ENCODE assay signal across 16 cellular contexts in the genomic region with DNA sequence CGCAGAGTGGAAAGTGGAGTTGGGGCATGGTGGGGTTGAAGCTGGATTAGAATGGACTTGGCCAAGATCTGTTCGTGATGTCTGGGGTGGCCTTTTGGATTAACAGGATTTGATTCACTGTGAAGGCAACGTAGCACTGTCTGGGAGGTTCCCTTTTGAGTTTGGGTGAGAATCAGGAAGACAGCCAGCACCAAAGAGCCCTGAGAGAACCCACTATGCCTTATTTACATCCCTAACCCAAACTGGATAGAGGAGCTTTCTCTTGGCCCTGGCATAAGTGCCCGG.
A peak's percentile ranks its signal among the peaks of the same experiment; 100 is the strongest.
DNase-seq lines count a peak whose midpoint lies in the region; ATAC-seq and TF ChIP-seq lines count a peak whose summit lies in the region.
"Had no signal": no experiment of that assay in that cellular context is flagged by ENCODE, and none has a peak within 500 bp of the region (broad histone marks: within the 10 kb centered on the region; RNA-seq: fewer than 3 reads in every experiment).

No MANE protein-coding gene starts in this region.

- no peak overlapping the region for H3K9ac ChIP-seq in neural progenitor cell

- H3K9me3 Mint-ChIP-seq in neural progenitor cell, result peaks cover 25% of the 10 kb centered on the region
- no peaks in the 10 kb centered on the region for H3K9me3 Mint-ChIP-seq in stimulated activated effector memory CD8-positive, alpha-beta T cell treated with anti-CD3 and anti-CD28 coated beads, Interleukin-12 subunit alpha, Interleukin-12 subunit beta, amount 100 ng/mL, for 72 hours
- H3K9me3 Mint-ChIP-seq: HFFc6, natural killer cell had no signal

- intact Hi-C loops in esophagus muscularis mucosa (cut with DNase I), result loop anchor here (10.0 kb wide), 1 partner anchor 588 kb away; no protein-coding TSS in a partner anchor

- TF ChIP-seq CTCF in RWPE2 (IDR thresholded peaks at IDR 0.05; ENCODE audit: poor library complexity, severe bottlenecking) (no peak), esophagus muscularis mucosa (IDR thresholded peaks at IDR 0.05) (no peak), neural progenitor cell (IDR thresholded peaks at IDR 0.05) (no peak)

- no peaks in the 10 kb centered on the region for H4K20me1 ChIP-seq in neural progenitor cell (ENCODE audit: low read depth)

- WGBS in esophagus muscularis mucosa, result 85% methylated on average over 4 of the region's 4 CpGs

- H3K4me2 ChIP-seq in neural progenitor cell, result peak overlapping the region; percentile 39

- peaks cover 14% of the 10 kb centered on the region for H3K36me3 Mint-ChIP-seq in neural progenitor cell
- H3K36me3 Mint-ChIP-seq in stimulated activated effector memory CD8-positive, alpha-beta T cell treated with anti-CD3 and anti-CD28 coated beads, Interleukin-12 subunit alpha, Interleukin-12 subunit beta, amount 100 ng/mL, for 72 hours, result no peaks in the 10 kb centered on the region
- H3K36me3 Mint-ChIP-seq: natural killer cell had no signal

- H3K4me3 Mint-ChIP-seq in neural progenitor cell, result peak overlapping the region; percentile 0
- no peak overlapping the region for H3K4me3 Mint-ChIP-seq in stimulated activated effector memory CD8-positive, alpha-beta T cell treated with anti-CD3 and anti-CD28 coated beads, Interleukin-12 subunit alpha, Interleukin-12 subunit beta, amount 100 ng/mL, for 72 hours
- H3K4me3 Mint-ChIP-seq: activated CD4-positive, alpha-beta memory T cell treated with anti-CD3 and anti-CD28 coated beads, Interleukin-2, amount 10 ng/mL, durations not matched to agents 7 days and 5 days; HFFc6; natural killer cell; T-helper 2 cell treated with Interferon-gamma antibody and Interleukin-4, amounts not matched to agents 5 μg/mL and 100 μg/mL, for 36 hours had no signal

- peaks cover 71% of the 10 kb centered on the region for H3K4me1 Mint-ChIP-seq in neural progenitor cell
- H3K4me1 Mint-ChIP-seq in stimulated activated effector memory CD8-positive, alpha-beta T cell treated with anti-CD3 and anti-CD28 coated beads, Interleukin-12 subunit alpha, Interleukin-12 subunit beta, amount 100 ng/mL, for 72 hours, result no peaks in the 10 kb centered on the region
- H3K4me1 Mint-ChIP-seq: activated CD4-positive, alpha-beta memory T cell treated with anti-CD3 and anti-CD28 coated beads, Interleukin-2, amount 10 ng/mL, durations not matched to agents 7 days and 5 days had no signal

- peaks cover 44% of the 10 kb centered on the region for H3K4me1 ChIP-seq in RWPE2 (ENCODE audit: insufficient read depth, poor library complexity, severe bottlenecking)
- peaks cover 50 to 86% (median 80%) of the 10 kb centered on the region in 4 donors for H3K4me1 ChIP-seq in esophagus muscularis mucosa
- peaks cover 69% of the 10 kb centered on the region for H3K4me1 ChIP-seq in neural progenitor cell

- H3K36me3 ChIP-seq in RWPE2 (ENCODE audit: low read depth), result no peaks in the 10 kb centered on the region
- no peaks in the 10 kb centered on the region for H3K36me3 ChIP-seq in esophagus muscularis mucosa
- no peaks in the 10 kb centered on the region for H3K36me3 ChIP-seq in neural progenitor cell

- peaks cover 53% of the 10 kb centered on the region for H3F3A ChIP-seq in neural progenitor cell (ENCODE audit: low read depth)

- DNase-seq in RWPE2 (ENCODE audit: low spot score) (no peak), esophagus muscularis mucosa (ENCODE audit: extremely low spot score) (no peak), neural progenitor cell (ENCODE audit: low spot score) (no peak), DMS53 (lab: John Stamatoyannopoulos, UW) (no peak)
- DNase-seq in activated CD4-positive, alpha-beta T cell treated with anti-CD3 and anti-CD28 coated beads for 1 hour, result no peak
- DNase-seq in stimulated activated effector memory CD8-positive, alpha-beta T cell treated with anti-CD3 and anti-CD28 coated beads, Interleukin-12 subunit alpha, Interleukin-12 subunit beta, amount 100 ng/mL, for 72 hours (ENCODE audit: low spot score in 2 of 2), result no peak
- DNase-seq: activated CD4-positive, alpha-beta memory T cell treated with anti-CD3 and anti-CD28 coated beads, Interleukin-2, amount 10 ng/mL, durations not matched to agents 7 days and 5 days; activated effector memory CD4-positive, alpha-beta T cell treated with anti-CD3 and anti-CD28 coated beads, Interleukin-2, amount 50 U/mL, for 16 hours; GF-D8; HFFc6; natural killer cell; NCI-H1048; NCI-H345 had no signal

- TF ChIP-seq POLR2A in esophagus muscularis mucosa (IDR thresholded peaks at IDR 0.05; ENCODE audit: low read depth), result no peak

- no peaks in the 10 kb centered on the region for H3K9me3 ChIP-seq in RWPE2 (ENCODE audit: severe bottlenecking)
- H3K9me3 ChIP-seq in esophagus muscularis mucosa, result no peaks in the 10 kb centered on the region
- no peaks in the 10 kb centered on the region for H3K9me3 ChIP-seq in neural progenitor cell (ENCODE audit: low read depth)

- no peaks in the 10 kb centered on the region for H3K27me3 Mint-ChIP-seq in neural progenitor cell (ENCODE audit: insufficient read depth, low read depth)

- H2AFZ ChIP-seq in neural progenitor cell (replicated peaks), result no peak overlapping the region

- H3K79me2 ChIP-seq in neural progenitor cell (ENCODE audit: low read depth), result no peaks in the 10 kb centered on the region

- TF ChIP-seq EP300 in esophagus muscularis mucosa (IDR thresholded peaks at IDR 0.05), result no peak

- H3K27me3 ChIP-seq in RWPE2 (ENCODE audit: insufficient read depth, poor library complexity, severe bottlenecking), result no peaks in the 10 kb centered on the region
- no peaks in the 10 kb centered on the region for H3K27me3 ChIP-seq in esophagus muscularis mucosa
- no peaks in the 10 kb centered on the region for H3K27me3 ChIP-seq in neural progenitor cell

- peak overlapping the region; percentile 95 for H3K27ac ChIP-seq in RWPE2 (ENCODE audit: poor library complexity, severe bottlenecking)
- peak overlapping the region; percentile 75 to 80 (median 79) for H3K27ac ChIP-seq in esophagus muscularis mucosa (replicated peaks in 1 of 4)
- H3K27ac ChIP-seq in neural progenitor cell, result peak overlapping the region; percentile 93
- H3K27ac ChIP-seq in temporal lobe (ENCODE audit: low read depth, low read length), result peak overlapping the region; percentile 58

- ATAC-seq in RWPE2 (ENCODE audit: low read depth) (no peak), SK-N-SH treated with all-trans-retinoic acid at 6 μM for 48 hours (no peak)
- no peak for ATAC-seq in stimulated activated effector memory CD8-positive, alpha-beta T cell treated with anti-CD3 and anti-CD28 coated beads, Interleukin-12 subunit alpha, Interleukin-12 subunit beta, amount 100 ng/mL, for 72 hours
- ATAC-seq: natural killer cell had no signal

- peak overlapping the region; percentile 95 for H3K27ac Mint-ChIP-seq in neural progenitor cell
- no peak overlapping the region for H3K27ac Mint-ChIP-seq in stimulated activated effector memory CD8-positive, alpha-beta T cell treated with anti-CD3 and anti-CD28 coated beads, Interleukin-12 subunit alpha, Interleukin-12 subunit beta, amount 100 ng/mL, for 72 hours
- H3K27ac Mint-ChIP-seq: activated CD4-positive, alpha-beta memory T cell treated with anti-CD3 and anti-CD28 coated beads, Interleukin-2, amount 10 ng/mL, durations not matched to agents 7 days and 5 days; HFFc6; natural killer cell; T-helper 2 cell treated with Interferon-gamma antibody and Interleukin-4, amounts not matched to agents 5 μg/mL and 100 μg/mL, for 36 hours had no signal

- H3K4me3 ChIP-seq in RWPE2 (ENCODE audit: severe bottlenecking) (no peak overlapping the region), esophagus muscularis mucosa (no peak overlapping the region), neural progenitor cell (no peak overlapping the region)

TF ChIP-seq in SK-N-SH treated with all-trans-retinoic acid at 6 μM for 48 hours, 23 proteins besides CTCF, POLR2A, EP300 and RAD21 (continues in another document):
- TF ChIP-seq TOX (CRISPR knock-in tag; IDR thresholded peaks at IDR 0.05; ENCODE audit: borderline replicate concordance), result no peak
- TF ChIP-seq, protein P1, sequence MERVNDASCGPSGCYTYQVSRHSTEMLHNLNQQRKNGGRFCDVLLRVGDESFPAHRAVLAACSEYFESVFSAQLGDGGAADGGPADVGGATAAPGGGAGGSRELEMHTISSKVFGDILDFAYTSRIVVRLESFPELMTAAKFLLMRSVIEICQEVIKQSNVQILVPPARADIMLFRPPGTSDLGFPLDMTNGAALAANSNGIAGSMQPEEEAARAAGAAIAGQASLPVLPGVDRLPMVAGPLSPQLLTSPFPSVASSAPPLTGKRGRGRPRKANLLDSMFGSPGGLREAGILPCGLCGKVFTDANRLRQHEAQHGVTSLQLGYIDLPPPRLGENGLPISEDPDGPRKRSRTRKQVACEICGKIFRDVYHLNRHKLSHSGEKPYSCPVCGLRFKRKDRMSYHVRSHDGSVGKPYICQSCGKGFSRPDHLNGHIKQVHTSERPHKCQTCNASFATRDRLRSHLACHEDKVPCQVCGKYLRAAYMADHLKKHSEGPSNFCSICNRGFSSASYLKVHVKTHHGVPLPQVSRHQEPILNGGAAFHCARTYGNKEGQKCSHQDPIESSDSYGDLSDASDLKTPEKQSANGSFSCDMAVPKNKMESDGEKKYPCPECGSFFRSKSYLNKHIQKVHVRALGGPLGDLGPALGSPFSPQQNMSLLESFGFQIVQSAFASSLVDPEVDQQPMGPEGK (CRISPR knock-in tag; IDR thresholded peaks at IDR 0.05; ENCODE audit: borderline replicate concordance), result no peak
- TF ChIP-seq, protein P2, sequence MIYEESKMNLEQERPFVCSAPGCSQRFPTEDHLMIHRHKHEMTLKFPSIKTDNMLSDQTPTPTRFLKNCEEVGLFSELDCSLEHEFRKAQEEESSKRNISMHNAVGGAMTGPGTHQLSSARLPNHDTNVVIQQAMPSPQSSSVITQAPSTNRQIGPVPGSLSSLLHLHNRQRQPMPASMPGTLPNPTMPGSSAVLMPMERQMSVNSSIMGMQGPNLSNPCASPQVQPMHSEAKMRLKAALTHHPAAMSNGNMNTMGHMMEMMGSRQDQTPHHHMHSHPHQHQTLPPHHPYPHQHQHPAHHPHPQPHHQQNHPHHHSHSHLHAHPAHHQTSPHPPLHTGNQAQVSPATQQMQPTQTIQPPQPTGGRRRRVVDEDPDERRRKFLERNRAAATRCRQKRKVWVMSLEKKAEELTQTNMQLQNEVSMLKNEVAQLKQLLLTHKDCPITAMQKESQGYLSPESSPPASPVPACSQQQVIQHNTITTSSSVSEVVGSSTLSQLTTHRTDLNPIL (CRISPR knock-in tag; IDR thresholded peaks at IDR 0.05; ENCODE audit: low read depth), result no peak
- no peak for TF ChIP-seq ZNF8 (CRISPR knock-in tag; IDR thresholded peaks at IDR 0.05)
- no peak for TF ChIP-seq PPARA (CRISPR knock-in tag; IDR thresholded peaks at IDR 0.05; ENCODE audit: borderline replicate concordance)
